Comparison of ENCODE assay signal across 8 cellular contexts in genomic region chr7:130887182-130888016, GRCh38.
DNase-seq lines count a peak whose midpoint lies in the region; FAIRE-seq and TF ChIP-seq lines count a peak whose summit lies in the region.

No MANE protein-coding gene starts in this region.

- H3K4me1 ChIP-seq in mesenchymal stem cell (ENCODE audit: control insufficient read depth, insufficient read depth, low read depth, low read length) (peaks cover 47% of the 10 kb centered on the region), OCI-LY7 (ENCODE audit: insufficient read depth, low read length, poor library complexity, severe bottlenecking) (no peaks in the 10 kb centered on the region), small intestine (ENCODE audit: control insufficient read depth in 2 of 2, insufficient read depth in 1 of 2, low read depth in 1 of 2, low read length in 1 of 2) (peaks cover 2 to 14% of the 10 kb centered on the region in 2 donors)

- peak overlapping the region; percentile 93 for H3K27ac ChIP-seq in AG04450 (ENCODE audit: low read depth, low read length)
- H3K27ac ChIP-seq in mesenchymal stem cell (ENCODE audit: low read length, poor library complexity, severe bottlenecking): peak overlapping the region; percentile 95
- H3K27ac ChIP-seq in OCI-LY7 (ENCODE audit: low read depth, low read length, poor library complexity, severe bottlenecking): no peak overlapping the region
- peak overlapping the region in 1 of 2 donors; percentile 64 for H3K27ac ChIP-seq in small intestine (ENCODE audit: low read depth in 1 of 2, low read length in 1 of 2)

- peaks cover 93% of the 10 kb centered on the region for H3K36me3 Mint-ChIP-seq in MCF 10A (ENCODE audit: insufficient read depth, unreplicated experiment)

- H3K79me1 ChIP-seq in mesenchymal stem cell (replicated peaks; ENCODE audit: low read length, poor library complexity, severe bottlenecking): no peaks in the 10 kb centered on the region

- peaks cover 65% of the 10 kb centered on the region for H3K4me1 Mint-ChIP-seq in MCF 10A (ENCODE audit: insufficient read depth, unreplicated experiment)

- H2BK5ac ChIP-seq in mesenchymal stem cell (ENCODE audit: low read depth, low read length, poor library complexity, severe bottlenecking): peak overlapping the region; percentile 91

- POLR2A ChIA-PET in AG04450 (lab: Yijun Ruan, JAX): interaction anchor here (1.2 to 1.3 kb wide), 2 partner anchors 9 to 23 kb away, joined by 3 to 4 read pairs; no protein-coding TSS in a partner anchor
- POLR2A ChIA-PET in MCF 10A (lab: Yijun Ruan, JAX): interaction anchor here (0.7 to 10.5 kb wide), 13 partner anchors 7 to 125 kb away, joined by 3 to 263 read pairs (median 5); no protein-coding TSS in a partner anchor
- POLR2A ChIA-PET in OCI-LY7 (lab: Charles Lee): no interaction called here

- H3K79me2 ChIP-seq in OCI-LY7 (ENCODE audit: insufficient read depth, low read depth, low read length): no peaks in the 10 kb centered on the region

- TF ChIP-seq CTCF in AG04450 (IDR thresholded peaks at IDR 0.05; ENCODE audit: low read depth, low read length) (no peak), MCF 10A (IDR thresholded peaks at IDR 0.05; ENCODE audit: unreplicated experiment) (no peak), OCI-LY7 (conservative IDR thresholded peaks at IDR 0.05; ENCODE audit: low read length) (no peak)

- H2BK12ac ChIP-seq in mesenchymal stem cell (ENCODE audit: low read length in 2 of 2): peak overlapping the region; percentile 85 to 98

- H2BK120ac ChIP-seq in mesenchymal stem cell (ENCODE audit: low read depth, low read length): peak overlapping the region; percentile 89

- H3K4me2 ChIP-seq in mesenchymal stem cell (ENCODE audit: low read length, poor library complexity, severe bottlenecking): peak overlapping the region; percentile 51
- no peak overlapping the region for H3K4me2 ChIP-seq in OCI-LY7 (ENCODE audit: low read length)

- WGBS in mesenchymal stem cell: 6% methylated on average over 12 of the region's 13 CpGs
- 67 to 75% (median 72%) methylated on average over 13 of the region's 13 CpGs for WGBS in small intestine, 3 donors

- BruUV-seq in MCF 10A (replicated peaks; lab: Mats Ljungman, UMichigan): no TSS peak
- no TSS peak for BruUV-seq in OCI-LY7 (replicated peaks; lab: Mats Ljungman, UMichigan)

- H4K20me1 ChIP-seq in OCI-LY7 (ENCODE audit: insufficient read depth, low read length): no peaks in the 10 kb centered on the region

- H3K9me3 ChIP-seq in AG04450 (ENCODE audit: control insufficient read depth, insufficient read depth, low read length): no peaks in the 10 kb centered on the region
- H3K9me3 ChIP-seq in mesenchymal stem cell (ENCODE audit: control insufficient read depth, low read length): no peaks in the 10 kb centered on the region
- H3K9me3 ChIP-seq in OCI-LY7 (ENCODE audit: low read length): no peaks in the 10 kb centered on the region
- H3K9me3 ChIP-seq in small intestine (ENCODE audit: control insufficient read depth, low read depth): no peaks in the 10 kb centered on the region

- H3K18ac ChIP-seq in mesenchymal stem cell (ENCODE audit: low read depth in 1 of 2, low read length in 2 of 2): peak overlapping the region; percentile 49 to 97

- no peaks in the 10 kb centered on the region for H3K9me2 ChIP-seq in OCI-LY7 (ENCODE audit: insufficient read depth, low read length)

- H3K14ac ChIP-seq in mesenchymal stem cell (ENCODE audit: low read length in 2 of 2): peak overlapping the region in 1 of 2 experiments; percentile 96

- H3K4ac ChIP-seq in mesenchymal stem cell (ENCODE audit: low read depth in 1 of 2, low read length in 2 of 2): peak overlapping the region; percentile 1 to 79

- peak overlapping the region; percentile 18; the same call in 1 of the 2 replicates for H3K4me3 ChIP-seq in AG04450 (ENCODE audit: low read depth, low read length)
- no peak overlapping the region for H3K4me3 ChIP-seq in mesenchymal stem cell (ENCODE audit: insufficient read depth in 1 of 2, low read depth in 1 of 2, low read length in 2 of 2)
- H3K4me3 ChIP-seq in OCI-LY7 (ENCODE audit: low read depth, low read length, poor library complexity, severe bottlenecking): no peak overlapping the region
- H3K4me3 ChIP-seq in small intestine (ENCODE audit: low read depth in 1 of 2, low read length in 2 of 2): no peak overlapping the region

- peak overlapping the region; percentile 73 for H2BK15ac ChIP-seq in mesenchymal stem cell (ENCODE audit: low read depth, poor library complexity, severe bottlenecking)

- DNase-seq in AG04450 (ENCODE audit: low read depth, low spot score) (no peak), HTR-8/SVneo (ENCODE audit: insufficient read length, low spot score) (peak; percentile 59), MCF 10A (ENCODE audit: unreplicated experiment) (peak; percentile 82), mesenchymal stem cell (peak; percentile 95), NCI-H748 treated with DMSO at 0.1 percent for 48 hours (lab: John Stamatoyannopoulos, UW) (no peak), OCI-LY7 (ENCODE audit: low spot score) (no peak), SKM-1 treated with dmso at 0.1 percent for 144 hours (lab: John Stamatoyannopoulos, UW; ENCODE audit: unreplicated experiment) (no peak), small intestine (no peak)

- no peaks in the 10 kb centered on the region for H3K27me3 ChIP-seq in AG04450 (ENCODE audit: control insufficient read depth, insufficient read depth, low read length)
- H3K27me3 ChIP-seq in mesenchymal stem cell (ENCODE audit: control insufficient read depth in 1 of 2, insufficient read depth in 1 of 2, low read length in 2 of 2): no peaks in the 10 kb centered on the region
- no peaks in the 10 kb centered on the region for H3K27me3 ChIP-seq in small intestine (ENCODE audit: control insufficient read depth in 2 of 2, insufficient read depth in 2 of 2, low read length in 2 of 2)

- peak overlapping the region; percentile 80 for H3K9ac ChIP-seq in mesenchymal stem cell (ENCODE audit: low read length)

- intact Hi-C loops in MCF 10A (cut with micrococcal nuclease): no loop called here
- intact Hi-C loops in OCI-LY7 (cut with micrococcal nuclease; ENCODE audit: unreplicated experiment): no loop called here

- H3K23ac ChIP-seq in mesenchymal stem cell (ENCODE audit: low read length in 2 of 2): peak overlapping the region in 1 of 2 experiments; percentile 89

- no peak overlapping the region for H2AFZ ChIP-seq in mesenchymal stem cell (ENCODE audit: low read depth, low read length)
- no peak overlapping the region for H2AFZ ChIP-seq in OCI-LY7 (ENCODE audit: low read length)

- CTCF ChIA-PET in AG04450 (lab: Charles Lee) (interaction anchor here (1.5 to 2.6 kb wide), 3 partner anchors 9 to 153 kb away, joined by 9 to 37 read pairs (median 12); no protein-coding TSS in a partner anchor), MCF 10A (lab: Yijun Ruan, JAX) (interaction anchor here (0.6 to 8.2 kb wide), 9 partner anchors 8 to 148 kb away, joined by 3 to 87 read pairs (median 6); no protein-coding TSS in a partner anchor), OCI-LY7 (lab: Charles Lee; ENCODE audit: unreplicated experiment) (interaction anchor here (1.0 kb wide), 1 partner anchor 10 kb away, joined by 3 read pairs; no protein-coding TSS in a partner anchor)

- peak overlapping the region; percentile 95 for H3K27ac Mint-ChIP-seq in MCF 10A (ENCODE audit: low read depth, unreplicated experiment)

- H3K4me3 Mint-ChIP-seq in MCF 10A (ENCODE audit: unreplicated experiment): peak overlapping the region; percentile 67

- no peaks in the 10 kb centered on the region for H3K9me3 Mint-ChIP-seq in MCF 10A (ENCODE audit: unreplicated experiment)

- H4K91ac ChIP-seq in mesenchymal stem cell (ENCODE audit: low read length): peak overlapping the region; percentile 87

- H2AK5ac ChIP-seq in mesenchymal stem cell (ENCODE audit: low read length, severe bottlenecking): peak overlapping the region; percentile 100

- peak overlapping the region; percentile 74 for H4K8ac ChIP-seq in mesenchymal stem cell (ENCODE audit: low read length)

- peaks cover 44 to 86% of the 10 kb centered on the region in 2 experiments for H3K36me3 ChIP-seq in mesenchymal stem cell (ENCODE audit: control insufficient read depth in 1 of 2, insufficient read depth in 2 of 2, low read depth in 1 of 2, low read length in 2 of 2)
- H3K36me3 ChIP-seq in OCI-LY7 (ENCODE audit: insufficient read depth, low read length): peaks cover 10% of the 10 kb centered on the region
- H3K36me3 ChIP-seq in small intestine (ENCODE audit: control insufficient read depth in 2 of 2, insufficient read depth in 2 of 2, low read length in 2 of 2): peaks cover 3 to 9% of the 10 kb centered on the region in 2 donors

- no peaks in the 10 kb centered on the region for H3K27me3 Mint-ChIP-seq in MCF 10A (ENCODE audit: insufficient read depth, unreplicated experiment)

- FAIRE-seq in HTR-8/SVneo (lab: Jason Lieb, UNC) (no peak), small intestine (lab: Jason Lieb, UNC) (no peak)

Comparison
In these comparisons a context has a peak if more than half of its experiments do, and no peak if none do; other contexts are left out.
1. DNase-seq: peak in HTR-8/SVneo (single experiment), MCF 10A (single experiment) and mesenchymal stem cell (single experiment); none in AG04450 (single experiment), NCI-H748 treated with DMSO at 0.1 percent for 48 hours (single experiment), OCI-LY7 (single experiment), SKM-1 treated with dmso at 0.1 percent for 144 hours (single experiment) and small intestine (single experiment).